Comparison of ENCODE assay signal across 16 cellular contexts in the genomic region with DNA sequence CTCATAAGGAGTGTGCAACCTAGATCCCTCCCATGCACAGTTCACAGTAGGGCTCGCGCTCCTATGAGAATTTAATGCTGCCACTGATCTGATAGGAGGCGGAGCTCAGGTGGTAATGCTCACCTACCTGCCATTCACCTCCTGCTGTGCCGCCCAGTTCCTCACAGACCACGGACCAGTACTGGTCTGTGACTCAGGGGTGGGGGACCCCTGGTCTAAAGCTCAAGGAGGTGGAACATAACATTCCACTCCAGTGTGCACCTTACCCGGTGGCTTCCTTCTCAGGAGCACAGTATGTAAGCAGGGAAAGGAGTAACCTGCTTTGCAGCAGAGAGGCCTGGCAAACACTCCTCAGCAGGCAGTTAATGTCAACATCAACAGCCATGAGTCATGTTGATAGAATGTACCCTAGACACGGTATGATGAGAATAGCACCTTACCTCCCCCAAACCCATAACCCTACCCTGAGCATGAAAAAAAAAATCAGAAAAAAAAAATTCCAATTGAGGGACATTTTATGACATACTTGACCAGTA.
DNase-seq lines count a peak whose midpoint lies in the region; ATAC-seq and TF ChIP-seq lines count a peak whose summit lies in the region.
"Had no signal": no experiment of that assay in that cellular context is flagged by ENCODE, and none has a peak within 500 bp of the region (broad histone marks: within the 10 kb centered on the region; RNA-seq: fewer than 3 reads in every experiment).

No MANE protein-coding gene starts in this region.

- no peak overlapping the region for H3K4me3 ChIP-seq in neural progenitor cell
- H3K4me3 ChIP-seq: vagina had no signal

- peak; percentile 68 for DNase-seq in DMS53 treated with DMSO at 0.1 percent for 48 hours (lab: John Stamatoyannopoulos, UW; ENCODE audit: unreplicated experiment)
- peak; percentile 28 for DNase-seq in NCI-H69 (lab: John Stamatoyannopoulos, UW)
- DNase-seq in mesothelial cell of epicardium (ENCODE audit: low spot score in 2 of 2, unreplicated experiment in 2 of 2): no peak
- no peak for DNase-seq in midbrain (lab: John Stamatoyannopoulos, UW)
- no peak for DNase-seq in stimulated activated naive B cell treated with anti-CD40 and anti-IgM and Interleukin-4, amounts not matched to agents 10 μg/mL and 1 μg/mL and 100 μg/mL, for 72 hours
- no peak for DNase-seq in neural progenitor cell (ENCODE audit: low spot score)
- DNase-seq: activated CD4-positive, CD25-positive, alpha-beta regulatory T cell; NCI-H1092 treated with DMSO at 0.1 percent for 48 hours; NCI-H446 treated with DMSO at 0.1 percent for 48 hours; stimulated activated naive CD4-positive, alpha-beta T cell; T-cell had no signal

- H3K36me3 Mint-ChIP-seq in mesothelial cell of epicardium: no peaks in the 10 kb centered on the region
- H3K36me3 Mint-ChIP-seq in stimulated activated naive B cell treated with anti-CD40 and anti-IgM and Interleukin-4, amounts not matched to agents 10 μg/mL and 1 μg/mL and 100 μg/mL, for 72 hours: no peaks in the 10 kb centered on the region
- no peaks in the 10 kb centered on the region for H3K36me3 Mint-ChIP-seq in neural progenitor cell
- H3K36me3 Mint-ChIP-seq: IgD-negative memory B cell, memory B cell, T-cell had no signal

- no peak overlapping the region for H3K9ac ChIP-seq in neural progenitor cell

- H3K9me3 Mint-ChIP-seq in mesothelial cell of epicardium (no peaks in the 10 kb centered on the region), neural progenitor cell (peaks cover 4% of the 10 kb centered on the region)
- H3K9me3 Mint-ChIP-seq in stimulated activated naive B cell treated with anti-CD40 and anti-IgM and Interleukin-4, amounts not matched to agents 10 μg/mL and 1 μg/mL and 100 μg/mL, for 72 hours: peaks cover 0 to 1% of the 10 kb centered on the region in 2 donors

- H3K4me3 Mint-ChIP-seq in mesothelial cell of epicardium (no peak overlapping the region), neural progenitor cell (no peak overlapping the region)
- no peak overlapping the region for H3K4me3 Mint-ChIP-seq in stimulated activated naive B cell treated with anti-CD40 and anti-IgM and Interleukin-4, amounts not matched to agents 10 μg/mL and 1 μg/mL and 100 μg/mL, for 72 hours
- H3K4me3 Mint-ChIP-seq: IgD-negative memory B cell, memory B cell, T-cell had no signal

- no peaks in the 10 kb centered on the region for H4K20me1 ChIP-seq in neural progenitor cell (ENCODE audit: low read depth)

- H3K4me1 Mint-ChIP-seq in mesothelial cell of epicardium (peaks cover 10% of the 10 kb centered on the region), neural progenitor cell (peaks cover 3% of the 10 kb centered on the region)
- H3K4me1 Mint-ChIP-seq in stimulated activated naive B cell treated with anti-CD40 and anti-IgM and Interleukin-4, amounts not matched to agents 10 μg/mL and 1 μg/mL and 100 μg/mL, for 72 hours: no peaks in the 10 kb centered on the region
- H3K4me1 Mint-ChIP-seq: IgD-negative memory B cell, memory B cell, T-cell had no signal

- H3K27ac Mint-ChIP-seq in mesothelial cell of epicardium (peak overlapping the region; percentile 49), neural progenitor cell (no peak overlapping the region)
- no peak overlapping the region for H3K27ac Mint-ChIP-seq in stimulated activated naive B cell treated with anti-CD40 and anti-IgM and Interleukin-4, amounts not matched to agents 10 μg/mL and 1 μg/mL and 100 μg/mL, for 72 hours
- H3K27ac Mint-ChIP-seq: IgD-negative memory B cell, memory B cell, T-cell had no signal

- H3K36me3 ChIP-seq in neural progenitor cell: no peaks in the 10 kb centered on the region
- H3K36me3 ChIP-seq: vagina had no signal

- no peak overlapping the region for H2AFZ ChIP-seq in neural progenitor cell (replicated peaks)

- ATAC-seq in esophagus mucosa (peak; percentile 68), GM21423 (IDR thresholded peaks at IDR 0.05; ENCODE audit: unreplicated experiment) (no peak)
- ATAC-seq in stimulated activated naive B cell treated with anti-CD40 and anti-IgM and Interleukin-4, amounts not matched to agents 10 μg/mL and 1 μg/mL and 100 μg/mL, for 72 hours (replicated peaks): no peak
- ATAC-seq: T-cell had no signal

- TF ChIP-seq CTCF in mesothelial cell of epicardium (IDR thresholded peaks at IDR 0.05; ENCODE audit: unreplicated experiment) (no peak), neural progenitor cell (IDR thresholded peaks at IDR 0.05) (no peak)

- H3K9me3 ChIP-seq in neural progenitor cell (ENCODE audit: low read depth): no peaks in the 10 kb centered on the region
- H3K9me3 ChIP-seq: vagina had no signal

- no peaks in the 10 kb centered on the region for H3K27me3 Mint-ChIP-seq in mesothelial cell of epicardium (ENCODE audit: low read depth)
- H3K27me3 Mint-ChIP-seq in stimulated activated naive B cell treated with anti-CD40 and anti-IgM and Interleukin-4, amounts not matched to agents 10 μg/mL and 1 μg/mL and 100 μg/mL, for 72 hours: peaks cover 0 to 8% of the 10 kb centered on the region in 2 donors
- H3K27me3 Mint-ChIP-seq in neural progenitor cell (ENCODE audit: insufficient read depth, low read depth): peaks cover 6% of the 10 kb centered on the region
- H3K27me3 Mint-ChIP-seq: IgD-negative memory B cell, memory B cell had no signal

- H3K4me2 ChIP-seq in neural progenitor cell: no peak overlapping the region

- no peaks in the 10 kb centered on the region for H3K79me2 ChIP-seq in neural progenitor cell (ENCODE audit: low read depth)

- H3K27me3 ChIP-seq in neural progenitor cell: no peaks in the 10 kb centered on the region
- H3K27me3 ChIP-seq: vagina had no signal

- H3K4me1 ChIP-seq in neural progenitor cell: no peaks in the 10 kb centered on the region
- H3K4me1 ChIP-seq: vagina had no signal

- no peak overlapping the region for H3K27ac ChIP-seq in neural progenitor cell
- H3K27ac ChIP-seq: vagina had no signal

- no peaks in the 10 kb centered on the region for H3F3A ChIP-seq in neural progenitor cell (ENCODE audit: low read depth)

Comparison
In these comparisons a context has a peak if more than half of its experiments do, and no peak if none do; other contexts are left out.
1. DNase-seq: peak in DMS53 treated with DMSO at 0.1 percent for 48 hours (single experiment) and NCI-H69 (single experiment); none in mesothelial cell of epicardium (0 of 2), midbrain (single experiment), stimulated activated naive B cell treated with anti-CD40 and anti-IgM and Interleukin-4, amounts not matched to agents 10 μg/mL and 1 μg/mL and 100 μg/mL, for 72 hours (single experiment) and neural progenitor cell (single experiment).